8 cellular contexts compared by ENCODE assay signal in the genomic region with DNA sequence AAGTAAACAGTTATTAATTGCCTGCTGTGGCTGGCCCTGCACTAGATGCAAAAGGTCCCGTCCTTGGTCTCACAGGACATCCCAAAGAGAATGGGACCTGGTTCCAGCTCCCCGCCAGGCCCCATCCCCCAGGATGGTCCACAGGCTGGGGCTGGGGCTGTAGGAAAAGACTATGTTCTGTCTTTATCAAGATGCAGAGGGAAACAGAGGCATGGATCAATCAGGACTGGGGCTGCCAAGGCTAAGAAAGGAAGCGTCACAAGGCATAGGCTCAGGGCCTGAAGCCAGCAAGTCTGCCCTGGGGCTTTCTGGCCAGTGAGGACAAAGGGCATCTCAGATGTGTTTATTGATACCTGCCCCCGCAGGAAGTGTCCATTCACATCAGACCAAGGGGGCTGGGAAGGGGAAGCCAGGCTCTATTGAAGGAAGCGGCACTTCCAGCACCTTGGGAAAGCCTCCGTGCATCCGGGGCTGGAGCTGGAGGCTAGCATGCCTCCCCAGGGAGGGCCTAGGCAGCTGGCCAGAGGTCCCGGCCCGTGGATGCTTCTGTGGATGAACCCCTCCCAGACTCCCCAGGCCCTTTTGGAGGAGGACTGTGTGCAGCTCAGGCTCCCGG. TPM values are rescaled to one million over a fixed set of nuclear protein-coding genes. Genes with fewer than 3 reads are reported as not detected.
A peak's percentile ranks its signal among the peaks of the same experiment; 100 is the strongest.
DNase-seq lines count a peak whose midpoint lies in the region; ATAC-seq, FAIRE-seq and TF ChIP-seq lines count a peak whose summit lies in the region.

No MANE protein-coding gene starts in this region.

- no peak for FAIRE-seq in HTR-8/SVneo (lab: Jason Lieb, UNC)

- H3K27ac ChIP-seq in adipose tissue (ENCODE audit: low read depth, low read length) (peak overlapping the region; percentile 30), smooth muscle cell (ENCODE audit: low read depth) (no peak overlapping the region)

- no peaks in the 10 kb centered on the region for H3K79me2 ChIP-seq in smooth muscle cell (ENCODE audit: low read depth)

- H3K4me3 ChIP-seq in smooth muscle cell: no peak overlapping the region

- no peaks in the 10 kb centered on the region for H3K4me1 ChIP-seq in smooth muscle cell (ENCODE audit: low read depth)

- no peaks in the 10 kb centered on the region for H3K36me3 ChIP-seq in smooth muscle cell (ENCODE audit: low read depth)

- no peaks in the 10 kb centered on the region for H3K9me3 ChIP-seq in smooth muscle cell (replicated peaks; ENCODE audit: low read depth)

- no peaks in the 10 kb centered on the region for H3K9me3 Mint-ChIP-seq in stimulated activated effector memory CD8-positive, alpha-beta T cell treated with anti-CD3 and anti-CD28 coated beads, Interleukin-12 subunit alpha, Interleukin-12 subunit beta, amount 100 ng/mL, for 72 hours

- no peak overlapping the region for H3K9ac ChIP-seq in smooth muscle cell (ENCODE audit: low read depth)

- WGBS in adipose tissue, 3 donors: 37 to 69% (median 37%) methylated on average over 10 of the region's 10 CpGs
- WGBS in smooth muscle cell (ENCODE audit: low lambda C conversion rate): 86% methylated on average over 8 of the region's 10 CpGs

- H3F3A ChIP-seq in smooth muscle cell (ENCODE audit: low read depth): peaks cover 10% of the 10 kb centered on the region

- H3K27ac Mint-ChIP-seq in stimulated activated effector memory CD8-positive, alpha-beta T cell treated with anti-CD3 and anti-CD28 coated beads, Interleukin-12 subunit alpha, Interleukin-12 subunit beta, amount 100 ng/mL, for 72 hours: peak overlapping the region; percentile 95

- H2AFZ ChIP-seq in smooth muscle cell (ENCODE audit: low read depth): no peak overlapping the region

- peak overlapping the region; percentile 89 for H3K4me3 Mint-ChIP-seq in stimulated activated effector memory CD8-positive, alpha-beta T cell treated with anti-CD3 and anti-CD28 coated beads, Interleukin-12 subunit alpha, Interleukin-12 subunit beta, amount 100 ng/mL, for 72 hours

- no peaks in the 10 kb centered on the region for H3K27me3 ChIP-seq in smooth muscle cell (ENCODE audit: low read depth)

- H3K4me2 ChIP-seq in smooth muscle cell: no peak overlapping the region

- H3K4me1 Mint-ChIP-seq in stimulated activated effector memory CD8-positive, alpha-beta T cell treated with anti-CD3 and anti-CD28 coated beads, Interleukin-12 subunit alpha, Interleukin-12 subunit beta, amount 100 ng/mL, for 72 hours: peaks cover 89% of the 10 kb centered on the region

- DNase-seq in HTR-8/SVneo (ENCODE audit: insufficient read length, low spot score) (peak; percentile 39), iris pigment epithelial cell (ENCODE audit: low read depth) (peak; percentile 79), smooth muscle cell (lab: John Stamatoyannopoulos, UW; ENCODE audit: unreplicated experiment) (no peak), NCI-H446 (lab: John Stamatoyannopoulos, UW) (no peak)
- DNase-seq in stimulated activated effector memory CD8-positive, alpha-beta T cell treated with anti-CD3 and anti-CD28 coated beads, Interleukin-12 subunit alpha, Interleukin-12 subunit beta, amount 100 ng/mL, for 72 hours (ENCODE audit: low spot score in 2 of 2): no peak

- no peak for TF ChIP-seq CTCF in smooth muscle cell (IDR thresholded peaks at IDR 0.05; ENCODE audit: borderline replicate concordance, insufficient read depth, poor library complexity, severe bottlenecking)

- peaks cover 68% of the 10 kb centered on the region for H3K36me3 Mint-ChIP-seq in stimulated activated effector memory CD8-positive, alpha-beta T cell treated with anti-CD3 and anti-CD28 coated beads, Interleukin-12 subunit alpha, Interleukin-12 subunit beta, amount 100 ng/mL, for 72 hours

- ATAC-seq in stimulated activated effector memory CD8-positive, alpha-beta T cell treated with anti-CD3 and anti-CD28 coated beads, Interleukin-12 subunit alpha, Interleukin-12 subunit beta, amount 100 ng/mL, for 72 hours: no peak
- ATAC-seq in HG02852 (IDR thresholded peaks at IDR 0.05; ENCODE audit: unreplicated experiment) (no peak), GM21619 (IDR thresholded peaks at IDR 0.05; ENCODE audit: unreplicated experiment) (no peak)

- no peaks in the 10 kb centered on the region for H4K20me1 ChIP-seq in smooth muscle cell (ENCODE audit: low read depth)

RNA-seq across cellular contexts. Expression of gene VSIR, which starts 5.8 kb away (rescaled TPM):
- 10 to 100 TPM; 18.7 to 87.3 (median 40.3) TPM for polyA plus RNA-seq in adipose tissue
- 0.58 and 3.6 TPM in 2 replicates for total RNA-seq in smooth muscle cell
- polyA plus RNA-seq in smooth muscle cell: 2.6 and 3.6 TPM in 2 replicates

RNA-seq across cellular contexts. Expression of gene C10orf105, which starts 48.0 kb away (rescaled TPM):
- polyA plus RNA-seq in adipose tissue (under 1 TPM; 0.03 to 0.22 (median 0.19) TPM), smooth muscle cell (not detected in 2 replicates)
- 0.09 TPM in 1 of 2 replicates, not detected in the other for total RNA-seq in smooth muscle cell

Comparison
In these comparisons a context has a peak if more than half of its experiments do, and no peak if none do; other contexts are left out.
1. DNase-seq: peak in HTR-8/SVneo (single experiment) and iris pigment epithelial cell (single experiment); none in stimulated activated effector memory CD8-positive, alpha-beta T cell treated with anti-CD3 and anti-CD28 coated beads, Interleukin-12 subunit alpha, Interleukin-12 subunit beta, amount 100 ng/mL, for 72 hours (0 of 2), smooth muscle cell (single experiment) and NCI-H446 (0 of 2).